1 cellular context compared by ENCODE assay signal in the genomic region with DNA sequence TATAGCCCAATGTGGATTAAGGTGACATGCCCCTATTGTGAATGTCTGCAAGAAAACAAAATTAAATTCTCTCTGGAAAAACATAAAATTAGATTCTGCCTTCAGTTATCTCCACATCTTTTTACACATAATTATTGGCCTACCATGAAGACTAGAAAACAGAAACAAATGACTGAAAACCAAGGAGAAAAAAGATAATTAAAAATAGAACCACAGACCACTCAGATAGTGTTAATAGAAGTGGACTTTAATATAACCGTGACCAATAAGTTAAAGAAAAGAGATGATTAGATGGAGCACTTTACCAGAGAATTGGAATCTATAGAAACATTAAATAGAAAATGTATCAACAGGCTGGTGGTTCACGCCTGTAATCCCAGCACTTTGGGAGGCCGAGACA.
"Had no signal": no experiment of that assay in that cellular context is flagged by ENCODE, and none has a peak within 500 bp of the region (broad histone marks: within the 10 kb centered on the region; RNA-seq: fewer than 3 reads in every experiment).

No MANE protein-coding gene starts in this region.

- ATAC-seq: GM12878 had no signal

- H3K4me3 ChIP-seq: GM12878 had no signal
